Comparison of ENCODE assay signal across 19 cellular contexts in the genomic region with DNA sequence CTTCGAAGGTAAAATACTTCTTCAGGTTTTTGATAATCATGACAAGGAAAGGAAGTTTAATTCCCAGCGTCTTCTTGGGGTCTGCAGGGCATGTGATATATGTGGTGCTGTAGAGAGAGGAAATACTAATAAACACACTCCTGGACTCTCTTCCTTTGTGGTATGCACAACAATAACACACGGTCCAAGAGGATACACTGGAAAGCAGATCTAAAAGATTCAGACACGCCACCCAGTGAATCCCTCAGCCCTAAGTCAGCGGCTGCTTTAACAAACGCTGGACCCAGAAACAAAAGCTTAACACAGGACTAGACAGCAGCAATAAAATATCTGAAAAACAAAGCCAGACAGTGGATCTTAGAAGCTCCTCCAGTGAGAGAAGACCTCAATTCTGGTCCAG.
"Had no signal": no experiment of that assay in that cellular context is flagged by ENCODE, and none has a peak within 500 bp of the region (broad histone marks: within the 10 kb centered on the region; RNA-seq: fewer than 3 reads in every experiment).

No MANE protein-coding gene starts in this region.

- DNase-seq: activated CD4-positive, alpha-beta T cell treated with anti-CD3 and anti-CD28 coated beads, Interleukin-2, amount 10 ng/mL, durations not matched to agents 24 days and 14 days; activated CD4-positive, CD25-positive, alpha-beta regulatory T cell; activated CD8-positive, alpha-beta T cell treated with anti-CD3 and anti-CD28 coated beads for 36 hours; activated naive CD4-positive, alpha-beta T cell treated with Interleukin-2 at 50 U/mL for 16 hours; activated naive CD8-positive, alpha-beta T cell treated with anti-CD3 and anti-CD28 coated beads, Interleukin-2, amount 10 ng/mL, durations not matched to agents 7 days and 5 days; activated T-cell treated with anti-CD3 and anti-CD28 coated beads, Interleukin-2, amount 50 U/mL, for 24 hours; amygdala; central memory CD4-positive, alpha-beta T cell; immature natural killer cell; mucosa of descending colon; naive thymus-derived CD4-positive, alpha-beta T cell; right lobe of liver; stimulated activated CD4-positive, alpha-beta T cell treated with anti-CD3 and anti-CD28 coated beads, Interleukin-4, amount 100 ng/mL, for 24 hours; T-helper 1 cell; T-helper 9 cell had no signal

- H3K9me3 ChIP-seq: gastroesophageal sphincter, mucosa of descending colon, prostate gland, right lobe of liver, thoracic aorta had no signal

- H3K27me3 ChIP-seq: gastroesophageal sphincter, right lobe of liver had no signal

- ATAC-seq: activated CD8-positive, alpha-beta T cell treated with anti-CD3 and anti-CD28 coated beads for 36 hours; gastroesophageal sphincter; naive thymus-derived CD4-positive, alpha-beta T cell; stimulated activated memory B cell treated with anti-CD40 and anti-IgM and Interleukin-4, amounts not matched to agents 10 μg/mL and 1 μg/mL and 100 μg/mL, for 72 hours had no signal

- H3K4me3 ChIP-seq: gastroesophageal sphincter, mucosa of descending colon, prostate gland, right lobe of liver, thoracic aorta had no signal

- H3K27ac ChIP-seq: prostate gland, right lobe of liver, thoracic aorta had no signal
